In genomic region chr6:1055015-1055921, GRCh38 we compare ENCODE assay signal across 1 cellular context.
TF ChIP-seq lines count a peak whose summit lies in the region.

No MANE protein-coding gene starts in this region.

TF ChIP-seq in HepG2, 621 proteins besides CTCF, POLR2A, EP300 and RAD21 (continued from another document):
- TF ChIP-seq FOXP4 (CRISPR knock-in tag; IDR thresholded peaks at IDR 0.05) (peak; percentile 98), TIGD3 (CRISPR knock-in tag; IDR thresholded peaks at IDR 0.05; ENCODE audit: borderline replicate concordance) (no peak), JUND (CRISPR knock-in tag; IDR thresholded peaks at IDR 0.05) (no peak), ZBTB33 (CRISPR knock-in tag; IDR thresholded peaks at IDR 0.05) (peak; percentile 74; the same call in 1 of the 2 replicates), TBX3 (IDR thresholded peaks at IDR 0.05; ENCODE audit: borderline replicate concordance) (peak; percentile 99), TGIF2 (CRISPR knock-in tag; IDR thresholded peaks at IDR 0.05) (peak; percentile 54), SSRP1 (CRISPR knock-in tag; IDR thresholded peaks at IDR 0.05) (0 out of 2 replicates have a peak, but pooled peaks have one; percentile 59), SOX5 (CRISPR knock-in tag; IDR thresholded peaks at IDR 0.05; ENCODE audit: borderline replicate concordance) (peak; percentile 100), ZNF253 (CRISPR knock-in tag; IDR thresholded peaks at IDR 0.05; ENCODE audit: borderline replicate concordance) (0 out of 2 replicates have a peak, but pooled peaks have one; percentile 40), TCF7 (IDR thresholded peaks at IDR 0.05; ENCODE audit: low read depth) (peak; percentile 100), ZNF639 (CRISPR knock-in tag; conservative IDR thresholded peaks at IDR 0.05) (peak; percentile 90), RXRA (CRISPR knock-in tag; IDR thresholded peaks at IDR 0.05) (peak; percentile 84), DMTF1 (CRISPR knock-in tag; IDR thresholded peaks at IDR 0.05) (no peak), ZNF644 (CRISPR knock-in tag; IDR thresholded peaks at IDR 0.05; ENCODE audit: low read depth) (no peak; the same call in none of the 2 replicates), ZNF772 (CRISPR knock-in tag; IDR thresholded peaks at IDR 0.05) (peak; percentile 95), ZSCAN21 (CRISPR knock-in tag; IDR thresholded peaks at IDR 0.05; ENCODE audit: borderline replicate concordance) (peak; percentile 91), NRL (CRISPR knock-in tag; IDR thresholded peaks at IDR 0.05; ENCODE audit: borderline replicate concordance) (peak; percentile 70; the same call in 1 of the 2 replicates), ZBTB42 (CRISPR knock-in tag; IDR thresholded peaks at IDR 0.05) (peak; percentile 60; the same call in 1 of the 2 replicates), AHR (CRISPR knock-in tag; IDR thresholded peaks at IDR 0.05) (peak; percentile 50), THYN1 (CRISPR knock-in tag; IDR thresholded peaks at IDR 0.05; ENCODE audit: borderline replicate concordance, low read depth) (no peak), CEBPB (IDR thresholded peaks at IDR 0.05; ENCODE audit: borderline replicate concordance, low read depth, low read length) (peak; percentile 98), SALL2 (CRISPR knock-in tag; IDR thresholded peaks at IDR 0.05) (peak; percentile 96; the same call in 1 of the 2 replicates)
